ENCODE assay signal across 8 cellular contexts in genomic region chr10:91162495-91163268, GRCh38. TPM values are rescaled to one million over a fixed set of nuclear protein-coding genes. Genes with fewer than 3 reads are reported as not detected.
A peak's percentile ranks its signal among the peaks of the same experiment; 100 is the strongest.
DNase-seq lines count a peak whose midpoint lies in the region; ATAC-seq lines count a peak whose summit lies in the region.

No MANE protein-coding gene starts in this region.

- peaks cover 9% of the 10 kb centered on the region for H3K36me3 Mint-ChIP-seq in activated naive CD8-positive, alpha-beta T cell treated with anti-CD3 and anti-CD28 coated beads for 36 hours

- peak; percentile 69 for DNase-seq in CD1c-positive myeloid dendritic cell (ENCODE audit: extremely low spot score)
- peak; percentile 13 for DNase-seq in SK-N-DZ (ENCODE audit: low spot score)
- peak; percentile 73 for DNase-seq in activated naive CD8-positive, alpha-beta T cell treated with anti-CD3 and anti-CD28 coated beads for 36 hours
- peak; percentile 71 for DNase-seq in glomerular visceral epithelial cell (ENCODE audit: extremely low spot score)
- DNase-seq in occipital lobe (lab: John Stamatoyannopoulos, UW), result peak; percentile 78
- peak; percentile 83 for DNase-seq in superior temporal gyrus (ENCODE audit: extremely low spot score)

- ATAC-seq in GM19351 (IDR thresholded peaks at IDR 0.05; ENCODE audit: unreplicated experiment) (peak; percentile 52), HG03457 (IDR thresholded peaks at IDR 0.05; ENCODE audit: unreplicated experiment) (peak; percentile 47)

- peak overlapping the region; percentile 87 for H3K27ac Mint-ChIP-seq in activated naive CD8-positive, alpha-beta T cell treated with anti-CD3 and anti-CD28 coated beads for 36 hours

- no peaks in the 10 kb centered on the region for H3K27me3 Mint-ChIP-seq in activated naive CD8-positive, alpha-beta T cell treated with anti-CD3 and anti-CD28 coated beads for 36 hours

- H3K4me1 Mint-ChIP-seq in activated naive CD8-positive, alpha-beta T cell treated with anti-CD3 and anti-CD28 coated beads for 36 hours, result peaks cover 40% of the 10 kb centered on the region

- H3K4me3 Mint-ChIP-seq in activated naive CD8-positive, alpha-beta T cell treated with anti-CD3 and anti-CD28 coated beads for 36 hours, result peak overlapping the region; percentile 81

- peaks cover 6% of the 10 kb centered on the region for H3K9me3 Mint-ChIP-seq in activated naive CD8-positive, alpha-beta T cell treated with anti-CD3 and anti-CD28 coated beads for 36 hours

RNA-seq across cellular contexts. Expression of gene PCGF5, which starts 57.8 kb away (rescaled TPM):
- 2.9 and 3.9 TPM in 2 replicates for polyA plus RNA-seq in SK-N-DZ (2014; cell fraction: cytosol; rRNA removed)
- 1.3 and 4.1 TPM in 2 replicates for polyA plus RNA-seq in SK-N-DZ (2014; cell fraction: nucleus; rRNA removed)
- total RNA-seq in activated naive CD8-positive, alpha-beta T cell treated with anti-CD3 and anti-CD28 coated beads for 36 hours, result 10 to 100 TPM; 41.2 to 44.1 TPM
- 30.7 TPM for total RNA-seq in occipital lobe

Comparison
In these comparisons a context has a peak if more than half of its experiments do, and no peak if none do; other contexts are left out.
1. Peak in every context shown above with its lines: DNase-seq and ATAC-seq.
2. DNase-seq: peak in every context shown above with its lines; median percentile 83 in superior temporal gyrus; 78 in occipital lobe; 73 in activated naive CD8-positive, alpha-beta T cell treated with anti-CD3 and anti-CD28 coated beads for 36 hours; 71 in glomerular visceral epithelial cell; 69 in CD1c-positive myeloid dendritic cell; 13 in SK-N-DZ.